9 cellular contexts compared by ENCODE assay signal in the genomic region with DNA sequence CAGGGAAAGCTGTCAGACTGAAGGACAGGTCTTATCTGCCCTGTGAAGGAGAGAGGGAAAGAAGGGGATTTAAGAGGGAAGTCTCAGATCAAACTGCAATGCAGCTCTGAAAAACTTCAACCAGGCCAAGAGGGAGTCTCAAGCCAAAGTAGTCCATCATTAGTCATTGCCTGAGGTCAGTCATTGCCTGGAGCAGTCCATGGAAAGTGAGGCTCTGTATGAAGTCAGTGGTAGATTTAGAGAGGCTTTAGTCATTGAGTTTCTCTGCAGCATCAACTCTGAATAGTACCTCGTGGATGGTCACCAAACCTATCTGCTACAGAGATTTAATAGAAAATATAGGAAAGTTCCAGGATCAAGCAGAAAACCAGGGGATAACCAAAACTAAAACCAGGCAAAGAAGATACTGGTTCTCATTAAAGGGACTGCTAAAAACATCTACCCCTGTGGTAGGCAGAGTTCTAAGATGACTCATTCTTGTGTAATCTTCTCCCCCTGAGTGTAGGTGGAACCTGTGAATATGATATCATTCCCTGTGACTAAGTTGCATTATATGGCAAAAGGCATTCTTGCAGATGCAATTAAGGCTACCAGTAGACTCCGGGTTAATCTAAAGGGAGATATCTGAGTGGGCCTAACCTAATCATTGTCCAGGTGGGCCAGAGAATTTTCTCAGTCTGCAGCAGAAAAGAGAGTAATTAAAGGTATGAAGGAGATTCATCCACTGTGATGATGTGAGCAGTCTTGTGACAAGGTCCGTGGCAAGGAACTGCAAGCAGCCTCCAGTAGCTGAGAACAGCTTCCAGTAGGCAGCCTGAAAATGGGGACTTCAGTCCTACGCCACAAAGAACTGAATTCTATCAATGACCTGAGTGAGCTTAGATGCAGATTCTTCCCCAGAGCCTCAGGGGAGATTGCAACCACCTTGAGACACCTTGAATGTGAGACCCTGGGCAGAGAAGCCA.
A peak's percentile ranks its signal among the peaks of the same experiment; 100 is the strongest.
DNase-seq lines count a peak whose midpoint lies in the region; ATAC-seq and TF ChIP-seq lines count a peak whose summit lies in the region.
"Had no signal": no experiment of that assay in that cellular context is flagged by ENCODE, and none has a peak within 500 bp of the region (broad histone marks: within the 10 kb centered on the region; RNA-seq: fewer than 3 reads in every experiment).

No MANE protein-coding gene starts in this region.

- DNase-seq in activated CD8-positive, alpha-beta T cell treated with anti-CD3 and anti-CD28 coated beads for 36 hours = no peak
- no peak for DNase-seq in activated CD8-positive, alpha-beta T cell treated with anti-CD3 and anti-CD28 coated beads, Interleukin-2, amount 10 ng/mL, durations not matched to agents 7 days and 5 days
- DNase-seq in astrocyte of the hippocampus (ENCODE audit: low read depth, low spot score) (peak; percentile 40), NCI-H524 (lab: John Stamatoyannopoulos, UW) (no peak), OCI-LY7 (ENCODE audit: low spot score) (no peak)
- no peak for DNase-seq in stimulated activated naive CD8-positive, alpha-beta T cell treated with anti-CD3 and anti-CD28 coated beads, Interleukin-15, Interleukin-2, amounts not matched to agents 100 U/mL and 50 U/mL, for 24 hours

- peak; percentile 86 for ATAC-seq in activated CD8-positive, alpha-beta T cell treated with anti-CD3 and anti-CD28 coated beads for 36 hours
- no peak for ATAC-seq in activated CD8-positive, alpha-beta T cell treated with anti-CD3 and anti-CD28 coated beads, Interleukin-2, amount 10 ng/mL, durations not matched to agents 7 days and 5 days
- ATAC-seq in HG03135 (IDR thresholded peaks at IDR 0.05; ENCODE audit: unreplicated experiment) (peak; percentile 77), GM21515 (IDR thresholded peaks at IDR 0.05; ENCODE audit: unreplicated experiment) (no peak)
- ATAC-seq in stimulated activated naive CD8-positive, alpha-beta T cell treated with anti-CD3 and anti-CD28 coated beads, Interleukin-15, Interleukin-2, amounts not matched to agents 100 U/mL and 50 U/mL, for 24 hours = peak; percentile 94

- H3K9me3 Mint-ChIP-seq in activated CD8-positive, alpha-beta T cell treated with anti-CD3 and anti-CD28 coated beads for 36 hours = no peaks in the 10 kb centered on the region
- no peaks in the 10 kb centered on the region for H3K9me3 Mint-ChIP-seq in activated CD8-positive, alpha-beta T cell treated with anti-CD3 and anti-CD28 coated beads, Interleukin-2, amount 10 ng/mL, durations not matched to agents 7 days and 5 days (ENCODE audit: insufficient read depth)

- H3K9me3 ChIP-seq in OCI-LY7 (ENCODE audit: low read length) = no peaks in the 10 kb centered on the region

- no peak for TF ChIP-seq CTCF in activated CD8-positive, alpha-beta T cell treated with anti-CD3 and anti-CD28 coated beads for 36 hours (IDR thresholded peaks at IDR 0.05)
- TF ChIP-seq CTCF in OCI-LY7 (conservative IDR thresholded peaks at IDR 0.05; ENCODE audit: low read length) = no peak

- H3K9me2 ChIP-seq in OCI-LY7 (ENCODE audit: insufficient read depth, low read length) = no peaks in the 10 kb centered on the region

- no peaks in the 10 kb centered on the region for H4K20me1 ChIP-seq in OCI-LY7 (ENCODE audit: insufficient read depth, low read length)

- CTCF ChIA-PET in activated CD8-positive, alpha-beta T cell treated with anti-CD3 and anti-CD28 coated beads for 36 hours (lab: Charles Lee) = interaction anchor here (1.5 kb wide), 1 partner anchor 65 kb away, joined by 5 read pairs; no protein-coding TSS in a partner anchor
- CTCF ChIA-PET in activated CD8-positive, alpha-beta T cell treated with anti-CD3 and anti-CD28 coated beads, Interleukin-2, amount 10 ng/mL, durations not matched to agents 7 days and 5 days (lab: Charles Lee) = interaction anchor here (0.6 kb wide), 1 partner anchor 332 kb away, joined by 3 read pairs; no protein-coding TSS in a partner anchor
- CTCF ChIA-PET in OCI-LY7 (lab: Charles Lee; ENCODE audit: unreplicated experiment) = interaction anchor here (0.6 kb wide), 1 partner anchor 23 kb away, joined by 4 read pairs; no protein-coding TSS in a partner anchor

- H3K4me2 ChIP-seq in OCI-LY7 (ENCODE audit: low read length) = no peak overlapping the region

- H3K4me3 Mint-ChIP-seq in activated CD8-positive, alpha-beta T cell treated with anti-CD3 and anti-CD28 coated beads for 36 hours = no peak overlapping the region
- H3K4me3 Mint-ChIP-seq in activated CD8-positive, alpha-beta T cell treated with anti-CD3 and anti-CD28 coated beads, Interleukin-2, amount 10 ng/mL, durations not matched to agents 7 days and 5 days = no peak overlapping the region
- H3K4me3 Mint-ChIP-seq: B cell had no signal

- intact Hi-C loops in activated CD8-positive, alpha-beta T cell treated with anti-CD3 and anti-CD28 coated beads for 36 hours (cut with micrococcal nuclease) = no loop called here
- intact Hi-C loops in OCI-LY7 (cut with micrococcal nuclease; ENCODE audit: unreplicated experiment) = no loop called here

- no peak overlapping the region for H3K27ac ChIP-seq in OCI-LY7 (ENCODE audit: low read depth, low read length, poor library complexity, severe bottlenecking)

- no peak overlapping the region for H3K4me3 ChIP-seq in OCI-LY7 (ENCODE audit: low read depth, low read length, poor library complexity, severe bottlenecking)

- peaks cover 17% of the 10 kb centered on the region for H3K27me3 Mint-ChIP-seq in activated CD8-positive, alpha-beta T cell treated with anti-CD3 and anti-CD28 coated beads for 36 hours
- peaks cover 2% of the 10 kb centered on the region for H3K27me3 Mint-ChIP-seq in activated CD8-positive, alpha-beta T cell treated with anti-CD3 and anti-CD28 coated beads, Interleukin-2, amount 10 ng/mL, durations not matched to agents 7 days and 5 days (ENCODE audit: low read depth)

- H3K36me3 ChIP-seq in OCI-LY7 (ENCODE audit: insufficient read depth, low read length) = no peaks in the 10 kb centered on the region

- H3K36me3 Mint-ChIP-seq in activated CD8-positive, alpha-beta T cell treated with anti-CD3 and anti-CD28 coated beads for 36 hours (ENCODE audit: low read depth) = no peaks in the 10 kb centered on the region
- no peaks in the 10 kb centered on the region for H3K36me3 Mint-ChIP-seq in activated CD8-positive, alpha-beta T cell treated with anti-CD3 and anti-CD28 coated beads, Interleukin-2, amount 10 ng/mL, durations not matched to agents 7 days and 5 days (ENCODE audit: low read depth)

- no TSS peak for BruUV-seq in OCI-LY7 (replicated peaks; lab: Mats Ljungman, UMichigan)

- POLR2A ChIA-PET in activated CD8-positive, alpha-beta T cell treated with anti-CD3 and anti-CD28 coated beads for 36 hours (lab: Charles Lee) = no interaction called here
- POLR2A ChIA-PET in activated CD8-positive, alpha-beta T cell treated with anti-CD3 and anti-CD28 coated beads, Interleukin-2, amount 10 ng/mL, durations not matched to agents 7 days and 5 days (lab: Charles Lee) = no interaction called here
- POLR2A ChIA-PET in OCI-LY7 (lab: Charles Lee) = no interaction called here

- no peak overlapping the region for H2AFZ ChIP-seq in OCI-LY7 (ENCODE audit: low read length)

- no peak overlapping the region for H3K27ac Mint-ChIP-seq in activated CD8-positive, alpha-beta T cell treated with anti-CD3 and anti-CD28 coated beads for 36 hours
- no peak overlapping the region for H3K27ac Mint-ChIP-seq in activated CD8-positive, alpha-beta T cell treated with anti-CD3 and anti-CD28 coated beads, Interleukin-2, amount 10 ng/mL, durations not matched to agents 7 days and 5 days
- H3K27ac Mint-ChIP-seq: B cell had no signal

- H3K4me1 ChIP-seq in OCI-LY7 (ENCODE audit: insufficient read depth, low read length, poor library complexity, severe bottlenecking) = no peaks in the 10 kb centered on the region

- H3K79me2 ChIP-seq in OCI-LY7 (ENCODE audit: insufficient read depth, low read depth, low read length) = no peaks in the 10 kb centered on the region

- H3K4me1 Mint-ChIP-seq in activated CD8-positive, alpha-beta T cell treated with anti-CD3 and anti-CD28 coated beads for 36 hours (ENCODE audit: low read depth) = peaks cover 13% of the 10 kb centered on the region
- H3K4me1 Mint-ChIP-seq in activated CD8-positive, alpha-beta T cell treated with anti-CD3 and anti-CD28 coated beads, Interleukin-2, amount 10 ng/mL, durations not matched to agents 7 days and 5 days (ENCODE audit: low read depth) = no peaks in the 10 kb centered on the region
- H3K4me1 Mint-ChIP-seq: B cell had no signal

Comparison
In these comparisons a context has a peak if more than half of its experiments do, and no peak if none do; other contexts are left out.
1. ATAC-seq: peak in activated CD8-positive, alpha-beta T cell treated with anti-CD3 and anti-CD28 coated beads for 36 hours (single experiment), HG03135 (single experiment) and stimulated activated naive CD8-positive, alpha-beta T cell treated with anti-CD3 and anti-CD28 coated beads, Interleukin-15, Interleukin-2, amounts not matched to agents 100 U/mL and 50 U/mL, for 24 hours (single experiment); none in activated CD8-positive, alpha-beta T cell treated with anti-CD3 and anti-CD28 coated beads, Interleukin-2, amount 10 ng/mL, durations not matched to agents 7 days and 5 days (single experiment) and GM21515 (single experiment).